Comparison of ENCODE assay signal across 10 cellular contexts in genomic region chr11:78046486-78046854, GRCh38. TPM values are rescaled to one million over a fixed set of nuclear protein-coding genes. Genes with fewer than 3 reads are reported as not detected.
DNase-seq lines count a peak whose midpoint lies in the region; ATAC-seq and TF ChIP-seq lines count a peak whose summit lies in the region.
"Had no signal": no experiment of that assay in that cellular context is flagged by ENCODE, and none has a peak within 500 bp of the region (broad histone marks: within the 10 kb centered on the region; RNA-seq: fewer than 3 reads in every experiment).

No MANE protein-coding gene starts in this region.

- H3K4me1 ChIP-seq in left lung: peaks cover 7 to 15% of the 10 kb centered on the region in 2 donors
- peaks cover 14% of the 10 kb centered on the region for H3K4me1 ChIP-seq in suprapubic skin

- no peak for TF ChIP-seq POLR2A in suprapubic skin (IDR thresholded peaks at IDR 0.05)

- DNase-seq in HT-29 (ENCODE audit: low spot score) (peak; percentile 20), WERI-Rb-1 (no peak), left lung (no peak), suprapubic skin (ENCODE audit: low spot score in 2 of 2) (no peak), EL (no peak), iPS-NIHi11 (ENCODE audit: low spot score) (no peak), GOT3 (lab: John Stamatoyannopoulos, UW) (no peak)

- intact Hi-C loops in left lung (cut with DNase I): no loop called here

- 26% methylated on average over 6 of the region's 6 CpGs for WGBS in suprapubic skin

- TF ChIP-seq CTCF in WERI-Rb-1 (IDR thresholded peaks at IDR 0.05; ENCODE audit: low read depth, low read length) (no peak), left lung (IDR thresholded peaks at IDR 0.05) (peak; percentile 7 to 32), suprapubic skin (IDR thresholded peaks at IDR 0.05) (no peak)

- H3K27me3 ChIP-seq in WERI-Rb-1 (ENCODE audit: insufficient read depth, low read depth, severe bottlenecking) (no peaks in the 10 kb centered on the region), left lung (no peaks in the 10 kb centered on the region), suprapubic skin (no peaks in the 10 kb centered on the region)
- H3K27me3 ChIP-seq: cardiac muscle cell had no signal

- H3K27ac ChIP-seq in WERI-Rb-1 (peak overlapping the region; percentile 86), left lung (no peak overlapping the region), suprapubic skin (no peak overlapping the region)
- H3K27ac ChIP-seq: cardiac muscle cell had no signal

- no peak overlapping the region for H3K4me3 ChIP-seq in WERI-Rb-1 (ENCODE audit: low read depth, low read length)
- H3K4me3 ChIP-seq in left lung: no peak overlapping the region
- H3K4me3 ChIP-seq in suprapubic skin: peak overlapping the region; percentile 48
- H3K4me3 ChIP-seq: cardiac muscle cell had no signal

- no peaks in the 10 kb centered on the region for H3K36me3 ChIP-seq in WERI-Rb-1
- no peaks in the 10 kb centered on the region for H3K36me3 ChIP-seq in left lung
- no peaks in the 10 kb centered on the region for H3K36me3 ChIP-seq in suprapubic skin
- H3K36me3 ChIP-seq: cardiac muscle cell had no signal

- no peak for ATAC-seq in left lung

- no peak for TF ChIP-seq EP300 in suprapubic skin (IDR thresholded peaks at IDR 0.05)

- H3K9me3 ChIP-seq in WERI-Rb-1 (ENCODE audit: severe bottlenecking): no peaks in the 10 kb centered on the region
- H3K9me3 ChIP-seq in left lung: no peaks in the 10 kb centered on the region
- H3K9me3 ChIP-seq in suprapubic skin: no peaks in the 10 kb centered on the region

RNA-seq across cellular contexts. Expression of gene THRSP, which starts 17.2 kb away (rescaled TPM):
- total RNA-seq in HT-29 (2014; rRNA removed; shearing (Covaris generic)): not detected in 2 replicates
- total RNA-seq in left lung (not detected), suprapubic skin (100 to 1,000 TPM in 1 of 4 donors, 10 to 100 TPM in 3; 17.9 to 129 (median 47.3) TPM)
- total RNA-seq: cardiac muscle cell, Daoy, lung microvascular endothelial cell had no signal

RNA-seq across cellular contexts. Expression of gene KCTD14, which starts 23.4 kb away (rescaled TPM):
- total RNA-seq in HT-29 (2014; rRNA removed; shearing (Covaris generic)): 6.2 and 6.3 TPM in 2 replicates
- total RNA-seq in left lung (10 to 100 TPM; 17.7 to 19.2 TPM), suprapubic skin (1 to 10 TPM; 1.8 to 6.0 (median 3.3) TPM)
- total RNA-seq: lung microvascular endothelial cell had no signal

RNA-seq across cellular contexts. Expression of gene NDUFC2, which starts 33.2 kb away (rescaled TPM):
- total RNA-seq in HT-29 (2014; rRNA removed; shearing (Covaris generic)): 150 and 196 TPM in 2 replicates
- 100 to 1,000 TPM; 182 to 224 TPM for total RNA-seq in left lung
- 100 to 1,000 TPM; 100 to 161 (median 115) TPM for total RNA-seq in suprapubic skin

RNA-seq across cellular contexts. Expression of gene INTS4, which starts 52.0 kb away (rescaled TPM):
- total RNA-seq in HT-29 (2014; rRNA removed; shearing (Covaris generic)): 19.2 and 25.1 TPM in 2 replicates
- total RNA-seq in left lung: 10 to 100 TPM; 31.1 to 31.2 TPM
- 10 to 100 TPM; 18.8 to 73.9 (median 26.4) TPM for total RNA-seq in suprapubic skin

Comparison
In these comparisons a context has a peak if more than half of its experiments do, and no peak if none do; other contexts are left out.
1. CTCF ChIP-seq: peak in left lung (2 of 2); none in WERI-Rb-1 (single experiment) and suprapubic skin (0 of 2).
2. RNA of gene THRSP, which starts 17.2 kb away (total RNA-seq): 17.9 to 129 TPM in suprapubic skin; not detected in left lung and not detected in HT-29; every median in the first group is over 10 times any median in the second.